ENCODE assay signal across 1 cellular context in genomic region chr12:108128221-108129016, GRCh38.
TF ChIP-seq lines count a peak whose summit lies in the region.

No MANE protein-coding gene starts in this region.

TF ChIP-seq in HepG2, 621 proteins besides CTCF, POLR2A, EP300 and RAD21 (continued from another document):
- no peak for TF ChIP-seq ZXDC (CRISPR knock-in tag; IDR thresholded peaks at IDR 0.05)
- TF ChIP-seq ZNF670 (CRISPR knock-in tag; IDR thresholded peaks at IDR 0.05; ENCODE audit: borderline replicate concordance) = no peak
- no peak for TF ChIP-seq AHR (CRISPR knock-in tag; IDR thresholded peaks at IDR 0.05)
